In the genomic region with DNA sequence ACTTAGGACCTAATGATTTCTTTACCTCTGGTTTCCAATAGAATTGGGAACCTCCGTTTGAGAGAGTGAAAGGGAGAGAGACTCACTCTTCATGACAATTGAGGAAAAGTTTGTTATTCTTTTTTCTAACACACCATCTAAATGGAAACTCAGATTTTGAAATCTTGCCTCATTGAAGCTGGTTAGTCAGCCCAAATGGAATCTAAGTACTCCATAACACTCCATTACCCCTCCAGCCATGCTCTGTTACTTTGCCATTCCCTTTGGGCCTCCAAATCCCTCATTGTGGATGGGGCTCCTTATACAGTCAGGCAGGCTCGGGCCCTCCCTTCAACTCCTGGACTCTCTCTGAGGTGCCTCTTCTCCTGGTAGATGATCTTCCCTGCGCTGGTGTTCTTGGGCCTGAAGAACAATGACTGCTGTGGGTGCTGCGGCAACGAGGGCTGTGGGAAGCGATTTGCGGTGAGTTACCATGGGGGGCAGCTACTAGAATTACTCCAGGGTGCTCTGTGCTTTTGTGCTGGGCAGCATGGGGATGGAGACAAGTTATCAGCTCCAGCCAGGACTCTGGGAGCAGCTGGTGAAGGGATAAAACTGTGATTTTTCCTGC, we compare ENCODE assay signal across 20 cellular contexts. TPM values are rescaled to one million over a fixed set of nuclear protein-coding genes. Genes with fewer than 3 reads are reported as not detected.
A peak's percentile ranks its signal among the peaks of the same experiment; 100 is the strongest.
DNase-seq lines count a peak whose midpoint lies in the region; ATAC-seq and TF ChIP-seq lines count a peak whose summit lies in the region.
"Had no signal": no experiment of that assay in that cellular context is flagged by ENCODE, and none has a peak within 500 bp of the region (broad histone marks: within the 10 kb centered on the region; RNA-seq: fewer than 3 reads in every experiment).

No MANE protein-coding gene starts in this region.

- over 99% methylated on average over 7 of the region's 7 CpGs for WGBS in hepatocyte (ENCODE audit: low lambda C conversion rate, missing lambda C conversion rate)

- no peaks in the 10 kb centered on the region for H3K9me2 ChIP-seq in hepatocyte (replicated peaks; ENCODE audit: insufficient read depth)

- H3K9me3 ChIP-seq in hepatocyte (ENCODE audit: low read depth), result no peaks in the 10 kb centered on the region
- no peaks in the 10 kb centered on the region for H3K9me3 ChIP-seq in neural progenitor cell (ENCODE audit: low read depth)
- H3K9me3 ChIP-seq: HAP-1, SJCRH30 had no signal

- H3K27me3 Mint-ChIP-seq in neural progenitor cell (ENCODE audit: insufficient read depth, low read depth), result no peaks in the 10 kb centered on the region

- H3K27ac Mint-ChIP-seq in neural progenitor cell, result peak overlapping the region; percentile 57

- no peaks in the 10 kb centered on the region for H3K36me3 Mint-ChIP-seq in neural progenitor cell

- TF ChIP-seq CTCF in hepatocyte (IDR thresholded peaks at IDR 0.05; ENCODE audit: poor library complexity) (no peak), neural progenitor cell (IDR thresholded peaks at IDR 0.05) (no peak)

- no peak overlapping the region for H3K4me3 ChIP-seq in ACC112 (ENCODE audit: low read depth, low read length)
- peak overlapping the region; percentile 9 for H3K4me3 ChIP-seq in hepatocyte
- H3K4me3 ChIP-seq in neural progenitor cell, result no peak overlapping the region
- H3K4me3 ChIP-seq: HAP-1, K562, SJCRH30 had no signal

- H3K4me1 ChIP-seq in ACC112 (ENCODE audit: control insufficient read depth, insufficient read depth, low read length, unreplicated experiment) (peaks cover 59% of the 10 kb centered on the region), hepatocyte (ENCODE audit: insufficient read depth) (peaks cover 25% of the 10 kb centered on the region), neural progenitor cell (no peaks in the 10 kb centered on the region)

- no peaks in the 10 kb centered on the region for H3K9me3 Mint-ChIP-seq in neural progenitor cell

- no peak overlapping the region for H3K27ac ChIP-seq in ACC112 (ENCODE audit: low read depth, low read length)
- peak overlapping the region; percentile 88 for H3K27ac ChIP-seq in hepatocyte
- H3K27ac ChIP-seq in neural progenitor cell, result no peak overlapping the region
- H3K27ac ChIP-seq: RWPE1, SJCRH30 had no signal

- H3K4me2 ChIP-seq in hepatocyte (peak overlapping the region; percentile 60), neural progenitor cell (no peak overlapping the region)

- no peak overlapping the region for H3K9ac ChIP-seq in neural progenitor cell

- H4K20me1 ChIP-seq in hepatocyte (ENCODE audit: insufficient read depth, poor library complexity, severe bottlenecking), result no peaks in the 10 kb centered on the region
- H4K20me1 ChIP-seq in neural progenitor cell (ENCODE audit: low read depth), result no peaks in the 10 kb centered on the region

- H3K27me3 ChIP-seq in ACC112 (ENCODE audit: insufficient read depth, low read length) (no peaks in the 10 kb centered on the region), hepatocyte (no peaks in the 10 kb centered on the region), neural progenitor cell (no peaks in the 10 kb centered on the region)
- H3K27me3 ChIP-seq: SJCRH30 had no signal

- DNase-seq in M059J (ENCODE audit: low read depth) (peak; percentile 31), hepatocyte (ENCODE audit: low spot score) (no peak), neural progenitor cell (ENCODE audit: low spot score) (no peak), COLO668 (lab: John Stamatoyannopoulos, UW; ENCODE audit: unreplicated experiment) (no peak), NCI-H2196 treated with DMSO at 0.1 percent for 48 hours (lab: John Stamatoyannopoulos, UW; ENCODE audit: unreplicated experiment) (no peak)
- DNase-seq: 8988T; DND-41; NCI-H1048; NCI-H146; NCI-H2107; NCI-H69; NK-92 treated with Interleukin-12 subunit alpha and Interleukin-12 subunit beta, amount 100 ng/mL, for 24 hours; OCI-M1; SJCRH30 had no signal

- H3K4me1 Mint-ChIP-seq in neural progenitor cell, result peaks cover 10% of the 10 kb centered on the region

- no peaks in the 10 kb centered on the region for H3F3A ChIP-seq in neural progenitor cell (ENCODE audit: low read depth)

- H3K36me3 ChIP-seq in ACC112 (ENCODE audit: insufficient read depth, low read length), result no peaks in the 10 kb centered on the region
- no peaks in the 10 kb centered on the region for H3K36me3 ChIP-seq in hepatocyte (replicated peaks; ENCODE audit: insufficient read depth, low read depth)
- H3K36me3 ChIP-seq in neural progenitor cell, result no peaks in the 10 kb centered on the region
- H3K36me3 ChIP-seq: HAP-1, SJCRH30 had no signal

- peak overlapping the region; percentile 21 for H2AFZ ChIP-seq in ACC112 (ENCODE audit: low read length, unreplicated experiment)
- no peak overlapping the region for H2AFZ ChIP-seq in hepatocyte
- H2AFZ ChIP-seq in neural progenitor cell (replicated peaks), result no peak overlapping the region

- H3K79me2 ChIP-seq in ACC112 (ENCODE audit: control insufficient read depth, insufficient read depth, low read length, unreplicated experiment), result no peaks in the 10 kb centered on the region
- peaks cover 22% of the 10 kb centered on the region for H3K79me2 ChIP-seq in hepatocyte
- no peaks in the 10 kb centered on the region for H3K79me2 ChIP-seq in neural progenitor cell (ENCODE audit: low read depth)

- ATAC-seq in GM21447 (IDR thresholded peaks at IDR 0.05; ENCODE audit: unreplicated experiment) (no peak), HG03520 (IDR thresholded peaks at IDR 0.05; ENCODE audit: unreplicated experiment) (no peak)
- ATAC-seq: K562 had no signal

- H3K4me3 Mint-ChIP-seq in neural progenitor cell, result no peak overlapping the region

RNA-seq across cellular contexts. Expression of a gene that starts 1.1 kb away (rescaled TPM):
- total RNA-seq in M059J (2014; rRNA removed; shearing (Covaris generic)), result 21.7 TPM in 1 of 2 replicates, not detected in the other
- total RNA-seq in hepatocyte, result 763 and 899 TPM in 2 replicates
- 366 and 434 TPM in 2 replicates for polyA plus RNA-seq in hepatocyte
- 0.15 TPM in 1 of 2 replicates, not detected in the other for total RNA-seq in neural progenitor cell (ENCODE audit: low replicate concordance)
- total RNA-seq: SJCRH30 had no signal
- polyA plus RNA-seq: K562 had no signal

Comparison
In these comparisons a context has a peak if more than half of its experiments do, and no peak if none do; other contexts are left out.
1. RNA of a gene that starts 1.1 kb away (total RNA-seq): 763 to 899 TPM in hepatocyte; 21.7 TPM in M059J and 0.15 TPM in neural progenitor cell; every median in the first group is over 10 times any median in the second.